Comparison of ENCODE assay signal across 10 cellular contexts in the genomic region with DNA sequence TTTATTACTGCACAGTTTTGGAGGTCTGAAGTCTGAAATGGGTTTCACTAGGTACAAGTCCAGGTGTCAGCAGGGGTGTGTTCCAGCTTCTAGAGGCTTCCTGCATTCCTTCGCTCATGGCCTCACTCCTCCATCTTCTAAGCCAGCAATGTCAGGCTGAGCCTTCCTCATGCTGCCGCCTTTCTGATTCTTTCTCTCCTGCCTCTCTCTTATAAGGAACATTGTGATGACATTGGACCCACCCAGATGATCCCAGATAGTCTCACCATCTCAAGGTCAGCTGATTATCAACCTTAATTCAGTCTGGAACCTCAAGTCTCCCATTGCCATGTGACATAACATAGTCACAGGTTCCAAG.
DNase-seq lines count a peak whose midpoint lies in the region; ATAC-seq and TF ChIP-seq lines count a peak whose summit lies in the region.
"Had no signal": no experiment of that assay in that cellular context is flagged by ENCODE, and none has a peak within 500 bp of the region (broad histone marks: within the 10 kb centered on the region; RNA-seq: fewer than 3 reads in every experiment).

No MANE protein-coding gene starts in this region.

- H3K9me3 ChIP-seq in trophoblast cell (ENCODE audit: insufficient read depth, low read depth, low read length) (no peaks in the 10 kb centered on the region), HAP-1 (no peaks in the 10 kb centered on the region)
- H3K9me3 ChIP-seq: prostate gland had no signal

- no peaks in the 10 kb centered on the region for H3K27me3 ChIP-seq in trophoblast cell (ENCODE audit: insufficient read depth, low read length)
- no peaks in the 10 kb centered on the region for H3K27me3 ChIP-seq in HAP-1 (ENCODE audit: low read depth)

- H3K23ac ChIP-seq in trophoblast cell (ENCODE audit: low read length): no peak overlapping the region

- ATAC-seq in GM18867 (IDR thresholded peaks at IDR 0.05; ENCODE audit: unreplicated experiment) (peak; percentile 17), HG03280 (IDR thresholded peaks at IDR 0.05; ENCODE audit: unreplicated experiment) (peak; percentile 34)

- H2AFZ ChIP-seq in trophoblast cell (ENCODE audit: insufficient read depth, low read length, poor library complexity): no peak overlapping the region

- H3K27ac ChIP-seq in angular gyrus (ENCODE audit: low read depth, low read length) (peak overlapping the region; percentile 37), trophoblast cell (ENCODE audit: low read depth, low read length) (peak overlapping the region; percentile 16)
- H3K27ac ChIP-seq: prostate gland had no signal

- no peak for TF ChIP-seq POLR2A in lower leg skin (IDR thresholded peaks at IDR 0.05)

- H2BK5ac ChIP-seq in trophoblast cell (ENCODE audit: low read depth, low read length, poor library complexity): no peak overlapping the region

- H3K4me3 ChIP-seq in trophoblast cell (ENCODE audit: low read depth, low read length) (no peak overlapping the region), lower leg skin (ENCODE audit: low read depth, poor library complexity, severe bottlenecking) (no peak overlapping the region), HAP-1 (no peak overlapping the region)
- H3K4me3 ChIP-seq: prostate gland had no signal

- no peak overlapping the region for H3K4ac ChIP-seq in trophoblast cell (ENCODE audit: low read depth, low read length)

- peak overlapping the region; percentile 50 for H4K91ac ChIP-seq in trophoblast cell (ENCODE audit: low read depth, low read length)

- no peak for DNase-seq in trophoblast cell
- DNase-seq in NCI-H82 treated with DMSO at 0.1 percent for 48 hours (lab: John Stamatoyannopoulos, UW; ENCODE audit: unreplicated experiment): no peak
- no peak for DNase-seq in lower leg skin (ENCODE audit: low spot score in 2 of 2)
- DNase-seq in HAP-1 (ENCODE audit: low spot score in 2 of 2): no peak
- no peak for DNase-seq in GM10266 (ENCODE audit: extremely low spot score)
- DNase-seq: NCI-H1417 had no signal

- peak overlapping the region; percentile 10 for H2BK120ac ChIP-seq in trophoblast cell (ENCODE audit: insufficient read depth, low read length, poor library complexity)

- H2BK12ac ChIP-seq in trophoblast cell (ENCODE audit: low read length): peak overlapping the region; percentile 58

- intact Hi-C loops in lower leg skin (cut with DNase I; ENCODE audit: low total_unique reads): no loop called here

- no peak overlapping the region for H2AK5ac ChIP-seq in trophoblast cell (ENCODE audit: low read length)

- no CpG with 5 or more reads among the region's 2 CpGs for WGBS in trophoblast cell (ENCODE audit: extremely low coverage, insufficient coverage, insufficient read length)
- WGBS in lower leg skin, 2 donors: 82 to 90% methylated on average over 2 of the region's 2 CpGs

- H3K14ac ChIP-seq in trophoblast cell (ENCODE audit: low read length): no peak overlapping the region

- H3K36me3 ChIP-seq in trophoblast cell (ENCODE audit: control insufficient read depth in 1 of 2, insufficient read depth in 2 of 2, low read length in 2 of 2) (no peaks in the 10 kb centered on the region), HAP-1 (replicated peaks) (no peaks in the 10 kb centered on the region)
- H3K36me3 ChIP-seq: prostate gland had no signal

- H3K79me2 ChIP-seq in trophoblast cell (ENCODE audit: control insufficient read depth, insufficient read depth, low read length, poor library complexity): no peaks in the 10 kb centered on the region

- no peak overlapping the region for H3K18ac ChIP-seq in trophoblast cell (ENCODE audit: low read length)

- H3K79me1 ChIP-seq in trophoblast cell (ENCODE audit: low read length): peaks cover 9% of the 10 kb centered on the region

- H4K8ac ChIP-seq in trophoblast cell (ENCODE audit: low read depth, low read length): no peak overlapping the region

- H3K9ac ChIP-seq in trophoblast cell (ENCODE audit: low read length): no peak overlapping the region

- TF ChIP-seq CTCF in lower leg skin (IDR thresholded peaks at IDR 0.05) (no peak), GM10266 (IDR thresholded peaks at IDR 0.05; ENCODE audit: control insufficient read depth, insufficient read depth, low read depth, missing control alignments) (no peak)

- in situ Hi-C loops in HAP-1 (cut with MboI; ENCODE audit: low sequenced_read_pairs): no loop called here

- no peak overlapping the region for H4K12ac ChIP-seq in trophoblast cell (ENCODE audit: low read depth, low read length)

- no peak overlapping the region for H3K4me2 ChIP-seq in trophoblast cell (ENCODE audit: low read length)

- peaks cover 0 to 2% of the 10 kb centered on the region in 2 experiments for H3K4me1 ChIP-seq in trophoblast cell (ENCODE audit: control insufficient read depth in 1 of 2, insufficient read depth in 2 of 2, low read length in 2 of 2)
- H3K4me1 ChIP-seq in HAP-1: no peaks in the 10 kb centered on the region
